10 cellular contexts compared by ENCODE assay signal in genomic region chr3:12188328-12188648, GRCh38. TPM values are rescaled to one million over a fixed set of nuclear protein-coding genes. Genes with fewer than 3 reads are reported as not detected.
A peak's percentile ranks its signal among the peaks of the same experiment; 100 is the strongest.
DNase-seq lines count a peak whose midpoint lies in the region; ATAC-seq lines count a peak whose summit lies in the region.
"Had no signal": no experiment of that assay in that cellular context is flagged by ENCODE, and none has a peak within 500 bp of the region (broad histone marks: within the 10 kb centered on the region; RNA-seq: fewer than 3 reads in every experiment).

No MANE protein-coding gene starts in this region.

- peak overlapping the region; percentile 75 for H3K4me2 ChIP-seq in skeletal muscle satellite cell (ENCODE audit: low read length)

- no peak for DNase-seq in caudate nucleus (lab: John Stamatoyannopoulos, UW)
- no peak for DNase-seq in anterior cingulate cortex (lab: John Stamatoyannopoulos, UW)
- no peak for DNase-seq in NOMO-1 treated with DMSO at 0.1 percent for 48 hours (lab: John Stamatoyannopoulos, UW; ENCODE audit: unreplicated experiment)
- DNase-seq in Kasumi-1 (lab: John Stamatoyannopoulos, UW) = no peak
- no peak for DNase-seq in GM03348 (ENCODE audit: low spot score)
- DNase-seq: activated naive CD4-positive, alpha-beta T cell treated with anti-CD3 and anti-CD28 coated beads, Interleukin-2, amount 50 U/mL, for 16 hours; NCI-H446 treated with DMSO at 0.1 percent for 48 hours had no signal

- H3K9me3 ChIP-seq in skeletal muscle satellite cell (replicated peaks; ENCODE audit: low read length) = no peaks in the 10 kb centered on the region

- no peaks in the 10 kb centered on the region for H3K27me3 ChIP-seq in skeletal muscle satellite cell (ENCODE audit: control insufficient read depth, insufficient read depth, low read length)

- peaks cover 35% of the 10 kb centered on the region for H3K4me1 ChIP-seq in skeletal muscle satellite cell (ENCODE audit: control insufficient read depth, insufficient read depth, low read length)

- ATAC-seq in GM18511 (IDR thresholded peaks at IDR 0.05; ENCODE audit: unreplicated experiment) (peak; percentile 6), HG03342 (IDR thresholded peaks at IDR 0.05; ENCODE audit: unreplicated experiment) (peak; percentile 7)

- peak overlapping the region; percentile 78 for H3K9ac ChIP-seq in skeletal muscle satellite cell (ENCODE audit: low read depth, low read length)

- H3K4me3 ChIP-seq in skeletal muscle satellite cell (ENCODE audit: low read length) = peak overlapping the region; percentile 40

- peak overlapping the region; percentile 30 for H3K27ac ChIP-seq in caudate nucleus (ENCODE audit: low read depth, low read length)

- no peaks in the 10 kb centered on the region for H3K36me3 ChIP-seq in skeletal muscle satellite cell (ENCODE audit: insufficient read depth, low read length)

RNA-seq across cellular contexts. Expression of gene TIMP4, which starts 29.6 kb away (rescaled TPM):
- 18.5 and 21.2 TPM in 2 replicates for total RNA-seq in skeletal muscle satellite cell (2012; rRNA removed)
